16 cellular contexts compared by ENCODE assay signal in genomic region chr1:111862599-111862998, GRCh38.
A peak's percentile ranks its signal among the peaks of the same experiment; 100 is the strongest.
DNase-seq lines count a peak whose midpoint lies in the region; ATAC-seq and TF ChIP-seq lines count a peak whose summit lies in the region.
"Had no signal": no experiment of that assay in that cellular context is flagged by ENCODE, and none has a peak within 500 bp of the region (broad histone marks: within the 10 kb centered on the region; RNA-seq: fewer than 3 reads in every experiment).

No MANE protein-coding gene starts in this region.

- H3K4me3 Mint-ChIP-seq in type B pancreatic cell (no peak overlapping the region), endothelial cell (ENCODE audit: unreplicated experiment) (no peak overlapping the region)
- H3K4me3 Mint-ChIP-seq: CD14-positive monocyte; CD4-positive, alpha-beta memory T cell; GM23338 had no signal

- H3K27me3 Mint-ChIP-seq in type B pancreatic cell = peaks cover 23% of the 10 kb centered on the region
- peaks cover 1% of the 10 kb centered on the region for H3K27me3 Mint-ChIP-seq in endothelial cell (ENCODE audit: unreplicated experiment)

- H3K27ac ChIP-seq in body of pancreas = peak overlapping the region in 1 of 4 donors; percentile 52
- H3K27ac ChIP-seq in right cardiac atrium (ENCODE audit: low read length) = peak overlapping the region; percentile 23
- H3K27ac ChIP-seq: BLaER1 had no signal

- WGBS in body of pancreas, 2 donors = 22 to 38% methylated on average over 3 of the region's 3 CpGs
- 70% methylated on average over 3 of the region's 3 CpGs for WGBS in right cardiac atrium

- intact Hi-C loops in Right ventricle myocardium inferior (cut with DNase I) (no loop called here), cardiac septum (cut with DNase I) (no loop called here), body of pancreas (cut with DNase I) (no loop called here), right cardiac atrium (cut with DNase I) (no loop called here)

- no peaks in the 10 kb centered on the region for H3K9me3 Mint-ChIP-seq in type B pancreatic cell
- H3K9me3 Mint-ChIP-seq in endothelial cell (ENCODE audit: unreplicated experiment) = no peaks in the 10 kb centered on the region
- H3K9me3 Mint-ChIP-seq: GM23338 had no signal

- H3K4me3 ChIP-seq in body of pancreas = no peak overlapping the region
- H3K4me3 ChIP-seq in right cardiac atrium (ENCODE audit: low read length) = no peak overlapping the region
- H3K4me3 ChIP-seq: BLaER1, GM23338 had no signal

- H3K4me1 Mint-ChIP-seq in type B pancreatic cell (ENCODE audit: unreplicated experiment) (no peaks in the 10 kb centered on the region), endothelial cell (ENCODE audit: unreplicated experiment) (peaks cover 26% of the 10 kb centered on the region)
- H3K4me1 Mint-ChIP-seq: CD14-positive monocyte had no signal

- H3K4me1 ChIP-seq in body of pancreas = peaks cover 18% of the 10 kb centered on the region
- peaks cover 5% of the 10 kb centered on the region for H3K4me1 ChIP-seq in right cardiac atrium (ENCODE audit: control insufficient read depth, insufficient read depth, low read length)
- H3K4me1 ChIP-seq: BLaER1 had no signal

- no peaks in the 10 kb centered on the region for H3K9me3 ChIP-seq in body of pancreas
- H3K9me3 ChIP-seq in right cardiac atrium (ENCODE audit: control insufficient read depth, low read length) = no peaks in the 10 kb centered on the region
- H3K9me3 ChIP-seq: BLaER1 had no signal

- ATAC-seq in Right ventricle myocardium inferior (peak; percentile 63), body of pancreas (peak; percentile 95), right cardiac atrium (peak in 1 of 2 donors; percentile 36)
- ATAC-seq: GM23338 had no signal

- no peak for DNase-seq in Right ventricle myocardium inferior (ENCODE audit: missing footprints)
- no peak for DNase-seq in cardiac septum (ENCODE audit: low spot score)
- peak; percentile 57 to 71 (median 64) for DNase-seq in body of pancreas
- no peak for DNase-seq in right cardiac atrium
- no peak for DNase-seq in type B pancreatic cell (ENCODE audit: extremely low spot score, unreplicated experiment)
- DNase-seq in endothelial cell (ENCODE audit: low spot score) = no peak
- no peak for DNase-seq in NCI-H2029 (lab: John Stamatoyannopoulos, UW)
- DNase-seq: 8988T; CD4-positive, alpha-beta memory T cell; DMS153; DMS79; GF-D8; HCEC 1CT had no signal

- no peaks in the 10 kb centered on the region for H3K36me3 ChIP-seq in body of pancreas (replicated peaks in 1 of 2; ENCODE audit: insufficient read depth in 1 of 2, low read depth in 2 of 2)
- H3K36me3 ChIP-seq: BLaER1 had no signal

- H3K27ac Mint-ChIP-seq in type B pancreatic cell = peak overlapping the region; percentile 64
- H3K27ac Mint-ChIP-seq in endothelial cell (ENCODE audit: unreplicated experiment) = no peak overlapping the region
- H3K27ac Mint-ChIP-seq: CD14-positive monocyte; CD4-positive, alpha-beta memory T cell; GM23338 had no signal

- H3K27me3 ChIP-seq in body of pancreas = no peaks in the 10 kb centered on the region
- no peaks in the 10 kb centered on the region for H3K27me3 ChIP-seq in right cardiac atrium (ENCODE audit: control insufficient read depth, insufficient read depth)
- H3K27me3 ChIP-seq: BLaER1 had no signal

- no peak for TF ChIP-seq POLR2A in body of pancreas (IDR thresholded peaks at IDR 0.05)

- TF ChIP-seq CTCF in body of pancreas (IDR thresholded peaks at IDR 0.05) (no peak), type B pancreatic cell (conservative IDR thresholded peaks at IDR 0.05) (no peak), endothelial cell (IDR thresholded peaks at IDR 0.05; ENCODE audit: unreplicated experiment) (no peak)

- H3K36me3 Mint-ChIP-seq in type B pancreatic cell (no peaks in the 10 kb centered on the region), endothelial cell (ENCODE audit: low read depth, unreplicated experiment) (no peaks in the 10 kb centered on the region)
- H3K36me3 Mint-ChIP-seq: CD14-positive monocyte; CD4-positive, alpha-beta memory T cell had no signal

Comparison
In these comparisons a context has a peak if more than half of its experiments do, and no peak if none do; other contexts are left out.
1. DNase-seq: peak in body of pancreas (4 of 4); none in Right ventricle myocardium inferior (single experiment), cardiac septum (single experiment), right cardiac atrium (0 of 3), type B pancreatic cell (single experiment), endothelial cell (single experiment) and NCI-H2029 (single experiment).